In the genomic region with DNA sequence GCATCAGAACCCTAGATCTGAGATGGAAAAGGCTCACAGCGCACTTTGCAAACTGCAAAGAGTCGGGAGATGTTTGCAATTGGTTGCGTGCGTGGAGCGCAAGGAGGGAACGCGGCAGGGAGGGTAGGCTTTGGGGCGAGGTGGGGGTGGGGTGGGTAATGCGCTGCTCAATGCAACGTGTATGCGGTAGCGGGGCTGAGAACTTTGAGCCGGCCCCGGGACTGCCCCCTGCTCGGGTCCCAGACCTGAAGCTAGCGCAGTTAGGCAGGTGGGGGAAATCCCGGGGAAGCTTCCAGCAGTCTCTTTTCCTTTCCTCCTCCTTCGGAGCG, we compare ENCODE assay signal across 8 cellular contexts. TPM values are rescaled to one million over a fixed set of nuclear protein-coding genes. Genes with fewer than 3 reads are reported as not detected.
DNase-seq lines count a peak whose midpoint lies in the region; ATAC-seq and TF ChIP-seq lines count a peak whose summit lies in the region.

No MANE protein-coding gene starts in this region.

- peaks cover 2% of the 10 kb centered on the region for H3K36me3 Mint-ChIP-seq in mesothelial cell of epicardium

- in situ Hi-C loops in GM13977 (cut with MboI; ENCODE audit: low pct_unique_long_range_greater_than_20kb, low sequenced_read_pairs, unreplicated experiment), result no loop called here

- peaks cover 7% of the 10 kb centered on the region; the same call in 1 of the 2 replicates for H4K20me1 ChIP-seq in OCI-LY3 (ENCODE audit: insufficient read depth, low read length)

- no peaks in the 10 kb centered on the region for H3K79me2 ChIP-seq in OCI-LY3 (ENCODE audit: low read length)

- peaks cover 30% of the 10 kb centered on the region for H3K27me3 ChIP-seq in OCI-LY3 (ENCODE audit: low read depth, low read length)

- peaks cover 20% of the 10 kb centered on the region for H3K27me3 Mint-ChIP-seq in mesothelial cell of epicardium (ENCODE audit: low read depth)

- peaks cover 18% of the 10 kb centered on the region for H3K4me1 ChIP-seq in OCI-LY3 (ENCODE audit: low read length)

- no peak for TF ChIP-seq CTCF in C4-2B (conservative IDR thresholded peaks at IDR 0.05)
- TF ChIP-seq CTCF in OCI-LY3 (IDR thresholded peaks at IDR 0.05; ENCODE audit: low read depth, low read length), result no peak
- no peak for TF ChIP-seq CTCF in coronary artery (IDR thresholded peaks at IDR 0.05)
- TF ChIP-seq CTCF in mesothelial cell of epicardium (IDR thresholded peaks at IDR 0.05; ENCODE audit: unreplicated experiment), result no peak
- TF ChIP-seq CTCF in GM13977 (IDR thresholded peaks at IDR 0.05; ENCODE audit: extremely low read depth, insufficient read depth, missing control alignments), result no peak

- H3K27ac ChIP-seq in C4-2B (peak overlapping the region; percentile 78), OCI-LY3 (ENCODE audit: low read length) (no peak overlapping the region), coronary artery (peak overlapping the region; percentile 87 to 94)

- no peaks in the 10 kb centered on the region for H3K9me3 Mint-ChIP-seq in mesothelial cell of epicardium

- no peaks in the 10 kb centered on the region for H3K9me3 ChIP-seq in OCI-LY3 (ENCODE audit: insufficient read depth, low read length)

- peak overlapping the region; percentile 71; the same call in 1 of the 2 replicates for H2AFZ ChIP-seq in OCI-LY3 (ENCODE audit: low read depth, low read length)

- peak overlapping the region; percentile 93 for H3K4me3 Mint-ChIP-seq in mesothelial cell of epicardium

- peak overlapping the region; percentile 99 for H3K27ac Mint-ChIP-seq in mesothelial cell of epicardium

- H3K4me1 Mint-ChIP-seq in mesothelial cell of epicardium, result peaks cover 18% of the 10 kb centered on the region

- H3K9ac ChIP-seq in OCI-LY3 (ENCODE audit: low read length), result peak overlapping the region; percentile 53

- H3K4me3 ChIP-seq in OCI-LY3 (ENCODE audit: low read length) (peak overlapping the region; percentile 81), coronary artery (peak overlapping the region; percentile 73)

- DNase-seq in coronary artery (ENCODE audit: low spot score) (no peak), mesothelial cell of epicardium (ENCODE audit: low spot score in 2 of 2, unreplicated experiment in 2 of 2) (no peak), H4 (ENCODE audit: low spot score) (no peak), dermis blood vessel endothelial cell (no peak), GM13977 (ENCODE audit: low spot score) (no peak)

- peak overlapping the region; percentile 80 for H3K4me2 ChIP-seq in OCI-LY3 (ENCODE audit: low read length)

- ATAC-seq in GM21786 (IDR thresholded peaks at IDR 0.05; ENCODE audit: unreplicated experiment), result peak; percentile 27

- H3K36me3 ChIP-seq in OCI-LY3 (replicated peaks; ENCODE audit: low read depth, low read length), result no peaks in the 10 kb centered on the region

RNA-seq across cellular contexts. Expression of a gene that starts 1.0 kb away (rescaled TPM):
- total RNA-seq in mesothelial cell of epicardium, result 272 to 287 TPM (median 278 TPM) in 3 replicates
- total RNA-seq in H4 (2014; rRNA removed; shearing (Covaris generic)), result 1.2 TPM in 1 of 2 replicates, not detected in the other
- 0.65 and 23.8 TPM in 2 replicates for total RNA-seq in dermis blood vessel endothelial cell

RNA-seq across cellular contexts. Expression of a gene that starts 28.1 kb away (rescaled TPM):
- total RNA-seq in mesothelial cell of epicardium (15.2 to 18.1 TPM (median 16.7 TPM) in 3 replicates), dermis blood vessel endothelial cell (9.0 and 10.2 TPM in 2 replicates)
- 3.5 and 6.1 TPM in 2 replicates for total RNA-seq in H4 (2014; rRNA removed; shearing (Covaris generic))

RNA-seq across cellular contexts. Expression of a gene that starts 29.5 kb away (rescaled TPM):
- total RNA-seq in mesothelial cell of epicardium, result 0.38 to 0.60 TPM (median 0.59 TPM) in 3 replicates
- total RNA-seq in H4 (2014; rRNA removed; shearing (Covaris generic)), result 0.21 and 1.1 TPM in 2 replicates
- 0.60 and 1.5 TPM in 2 replicates for total RNA-seq in dermis blood vessel endothelial cell

RNA-seq across cellular contexts. Expression of a gene that starts 38.5 kb away (rescaled TPM):
- total RNA-seq in mesothelial cell of epicardium (49.3 to 54.8 TPM (median 53.8 TPM) in 3 replicates), dermis blood vessel endothelial cell (93.9 and 101 TPM in 2 replicates)
- total RNA-seq in H4 (2014; rRNA removed; shearing (Covaris generic)), result 29.1 and 43.5 TPM in 2 replicates

RNA-seq across cellular contexts. Expression of a gene that starts 45.0 kb away (rescaled TPM):
- total RNA-seq in mesothelial cell of epicardium, result 92.8 to 100 TPM (median 96.4 TPM) in 3 replicates
- total RNA-seq in H4 (2014; rRNA removed; shearing (Covaris generic)), result 49.3 and 84.0 TPM in 2 replicates
- total RNA-seq in dermis blood vessel endothelial cell, result 56.5 and 63.1 TPM in 2 replicates
